Comparison of ENCODE assay signal across 8 cellular contexts in the genomic region with DNA sequence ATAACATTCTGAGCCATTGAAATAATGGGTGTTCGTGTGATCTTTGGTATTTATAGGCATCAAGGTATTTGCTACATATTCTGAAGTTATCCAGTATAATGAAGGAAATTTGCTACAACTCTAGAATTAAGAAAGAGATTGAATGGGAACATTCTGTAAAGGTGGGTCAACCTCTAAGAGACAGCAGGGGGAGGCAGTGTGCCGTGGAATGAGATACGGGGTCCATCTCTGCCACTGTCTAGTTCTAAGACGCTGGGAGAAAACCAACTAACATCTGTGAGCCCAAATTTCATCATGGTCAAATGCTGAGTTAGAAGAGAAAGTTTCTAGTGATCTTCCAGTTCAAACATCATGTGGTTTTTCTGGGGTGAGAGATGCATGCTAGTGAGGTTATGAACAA.
DNase-seq lines count a peak whose midpoint lies in the region; ATAC-seq and TF ChIP-seq lines count a peak whose summit lies in the region.

No MANE protein-coding gene starts in this region.

- H3K4me1 Mint-ChIP-seq in activated CD8-positive, alpha-beta T cell treated with anti-CD3 and anti-CD28 coated beads for 36 hours (ENCODE audit: low read depth), result no peaks in the 10 kb centered on the region

- TF ChIP-seq CTCF in GM12865 (IDR thresholded peaks at IDR 0.05; ENCODE audit: insufficient read depth, low read depth, low read length, missing control alignments), result peak; percentile 70
- TF ChIP-seq CTCF in activated CD8-positive, alpha-beta T cell treated with anti-CD3 and anti-CD28 coated beads for 36 hours (IDR thresholded peaks at IDR 0.05), result no peak

- no peak overlapping the region for H3K27ac Mint-ChIP-seq in activated CD8-positive, alpha-beta T cell treated with anti-CD3 and anti-CD28 coated beads for 36 hours

- POLR2A ChIA-PET in activated CD8-positive, alpha-beta T cell treated with anti-CD3 and anti-CD28 coated beads for 36 hours (lab: Charles Lee), result no interaction called here

- ATAC-seq in GM21447 (IDR thresholded peaks at IDR 0.05; ENCODE audit: unreplicated experiment) (peak; percentile 86), HG03571 (IDR thresholded peaks at IDR 0.05; ENCODE audit: unreplicated experiment) (peak; percentile 82)
- ATAC-seq in activated CD8-positive, alpha-beta T cell treated with anti-CD3 and anti-CD28 coated beads for 36 hours, result no peak

- no peaks in the 10 kb centered on the region for H3K27me3 Mint-ChIP-seq in activated CD8-positive, alpha-beta T cell treated with anti-CD3 and anti-CD28 coated beads for 36 hours

- no peak overlapping the region for H3K4me3 ChIP-seq in GM12865 (ENCODE audit: low read depth, low read length)

- CTCF ChIA-PET in activated CD8-positive, alpha-beta T cell treated with anti-CD3 and anti-CD28 coated beads for 36 hours (lab: Charles Lee), result no interaction called here

- H3K36me3 Mint-ChIP-seq in activated CD8-positive, alpha-beta T cell treated with anti-CD3 and anti-CD28 coated beads for 36 hours (ENCODE audit: low read depth), result no peaks in the 10 kb centered on the region

- DNase-seq in GM12865 (ENCODE audit: low read depth) (peak; percentile 78), mucosa of gallbladder (ENCODE audit: low spot score) (peak; percentile 38), NCI-H187 (lab: John Stamatoyannopoulos, UW) (no peak), kidney tubule cell (ENCODE audit: low spot score) (no peak), SW 1271 (lab: John Stamatoyannopoulos, UW) (no peak)
- peak; percentile 7 for DNase-seq in activated CD8-positive, alpha-beta T cell treated with anti-CD3 and anti-CD28 coated beads for 36 hours

- intact Hi-C loops in activated CD8-positive, alpha-beta T cell treated with anti-CD3 and anti-CD28 coated beads for 36 hours (cut with micrococcal nuclease), result no loop called here

- H3K9me3 Mint-ChIP-seq in activated CD8-positive, alpha-beta T cell treated with anti-CD3 and anti-CD28 coated beads for 36 hours, result peaks cover 7% of the 10 kb centered on the region

- H3K4me3 Mint-ChIP-seq in activated CD8-positive, alpha-beta T cell treated with anti-CD3 and anti-CD28 coated beads for 36 hours, result no peak overlapping the region

Comparison
In these comparisons a context has a peak if more than half of its experiments do, and no peak if none do; other contexts are left out.
1. DNase-seq: peak in GM12865 (single experiment), activated CD8-positive, alpha-beta T cell treated with anti-CD3 and anti-CD28 coated beads for 36 hours (single experiment) and mucosa of gallbladder (single experiment); none in NCI-H187 (0 of 2), kidney tubule cell (single experiment) and SW 1271 (0 of 2).